ENCODE assay signal across 19 cellular contexts in genomic region chr12:109744026-109744425, GRCh38. TPM values are rescaled to one million over a fixed set of nuclear protein-coding genes. Genes with fewer than 3 reads are reported as not detected.
DNase-seq lines count a peak whose midpoint lies in the region; ATAC-seq and TF ChIP-seq lines count a peak whose summit lies in the region.
"Had no signal": no experiment of that assay in that cellular context is flagged by ENCODE, and none has a peak within 500 bp of the region (broad histone marks: within the 10 kb centered on the region; RNA-seq: fewer than 3 reads in every experiment).

No MANE protein-coding gene starts in this region.

- H2AFZ ChIP-seq in OCI-LY7 (ENCODE audit: low read length) = no peak overlapping the region

- no peak for TF ChIP-seq POLR2A in suprapubic skin (IDR thresholded peaks at IDR 0.05)

- H3K27ac ChIP-seq in endodermal cell (ENCODE audit: low read depth, low read length) (no peak overlapping the region), lower lobe of right lung (no peak overlapping the region), suprapubic skin (no peak overlapping the region), OCI-LY7 (ENCODE audit: low read depth, low read length, poor library complexity, severe bottlenecking) (no peak overlapping the region)
- H3K27ac ChIP-seq: BLaER1, KMS-11 had no signal

- CTCF ChIA-PET in activated naive CD4-positive, alpha-beta T cell treated with anti-CD3 and anti-CD28 coated beads, Interleukin-2, amount 10 ng/mL, durations not matched to agents 7 days and 5 days (lab: Charles Lee) = no interaction called here
- CTCF ChIA-PET in OCI-LY7 (lab: Charles Lee; ENCODE audit: unreplicated experiment) = no interaction called here

- H3K4me1 Mint-ChIP-seq in activated naive CD4-positive, alpha-beta T cell treated with anti-CD3 and anti-CD28 coated beads, Interleukin-2, amount 10 ng/mL, durations not matched to agents 7 days and 5 days = no peaks in the 10 kb centered on the region
- H3K4me1 Mint-ChIP-seq in endodermal cell = peaks cover 35% of the 10 kb centered on the region
- H3K4me1 Mint-ChIP-seq: activated CD4-positive, alpha-beta T cell treated with anti-CD3 and anti-CD28 coated beads, Interleukin-2, amount 10 ng/mL, durations not matched to agents 24 days and 14 days had no signal

- POLR2A ChIA-PET in OCI-LY7 (lab: Charles Lee) = interaction anchor here (0.6 kb wide), 1 partner anchor 215 kb away, joined by 5 read pairs; no protein-coding TSS in a partner anchor

- H3K36me3 ChIP-seq in endodermal cell (ENCODE audit: control insufficient read depth, insufficient read depth, low read length) (peaks cover 19% of the 10 kb centered on the region), lower lobe of right lung (no peaks in the 10 kb centered on the region), suprapubic skin (no peaks in the 10 kb centered on the region), OCI-LY7 (ENCODE audit: insufficient read depth, low read length) (no peaks in the 10 kb centered on the region)
- H3K36me3 ChIP-seq: BLaER1 had no signal

- no peak overlapping the region for H3K4me2 ChIP-seq in OCI-LY7 (ENCODE audit: low read length)
- H3K4me2 ChIP-seq: BLaER1, KMS-11 had no signal

- peaks cover 13% of the 10 kb centered on the region for H3K27me3 Mint-ChIP-seq in activated naive CD4-positive, alpha-beta T cell treated with anti-CD3 and anti-CD28 coated beads, Interleukin-2, amount 10 ng/mL, durations not matched to agents 7 days and 5 days
- H3K27me3 Mint-ChIP-seq in endodermal cell (ENCODE audit: insufficient read depth) = no peaks in the 10 kb centered on the region

- DNase-seq in activated naive CD4-positive, alpha-beta T cell treated with anti-CD3 and anti-CD28 coated beads, Interleukin-2, amount 10 ng/mL, durations not matched to agents 7 days and 5 days = peak; percentile 18
- DNase-seq in activated naive CD4-positive, alpha-beta T cell treated with Interleukin-2 at 50 U/mL for 16 hours = no peak
- DNase-seq in endodermal cell (peak; percentile 36), lower lobe of right lung (peak; percentile 37), suprapubic skin (ENCODE audit: low spot score in 2 of 2) (peak; percentile 34 to 68), cerebellar cortex (ENCODE audit: low spot score) (no peak), OCI-LY7 (ENCODE audit: low spot score) (no peak), occipital lobe (lab: John Stamatoyannopoulos, UW) (no peak)
- DNase-seq: activated CD4-positive, alpha-beta T cell treated with anti-CD3 and anti-CD28 coated beads, Interleukin-2, amount 10 ng/mL, durations not matched to agents 24 days and 14 days; amygdala; NCI-H146; NCI-H524; retina; stimulated activated CD4-positive, alpha-beta T cell treated with anti-CD3 and anti-CD28 coated beads, Interleukin-15, amount 100 ng/mL, for 24 hours; stimulated activated CD8-positive, alpha-beta memory T cell treated with anti-CD3 and anti-CD28 coated beads, Interleukin-4, amount 100 ng/mL, for 48 hours had no signal

- no peak overlapping the region for H3K27ac Mint-ChIP-seq in activated naive CD4-positive, alpha-beta T cell treated with anti-CD3 and anti-CD28 coated beads, Interleukin-2, amount 10 ng/mL, durations not matched to agents 7 days and 5 days
- peak overlapping the region; percentile 35 for H3K27ac Mint-ChIP-seq in endodermal cell
- H3K27ac Mint-ChIP-seq: activated CD4-positive, alpha-beta T cell treated with anti-CD3 and anti-CD28 coated beads, Interleukin-2, amount 10 ng/mL, durations not matched to agents 24 days and 14 days; activated T-helper 2 cell treated with anti-CD3 and anti-CD28 coated beads, Interferon-gamma antibody, Interleukin-2, Interleukin-4, amounts not matched to agents 10 μg/mL and 5 μg/mL and 100 μg/mL, durations not matched to agents 14 hours and 24 hours and 36 hours; dendritic cell treated with granulocyte-macrophage colony-stimulating factor and Interleukin-4, amounts not matched to agents 40 ng/mL and 50 ng/mL, for 4 days had no signal

- TF ChIP-seq EP300 in suprapubic skin (IDR thresholded peaks at IDR 0.05) = no peak

- no TSS peak for BruUV-seq in OCI-LY7 (replicated peaks; lab: Mats Ljungman, UMichigan)

- H3K27me3 ChIP-seq in endodermal cell (ENCODE audit: control insufficient read depth, insufficient read depth, low read length, poor library complexity, severe bottlenecking) = no peaks in the 10 kb centered on the region
- H3K27me3 ChIP-seq in lower lobe of right lung (ENCODE audit: low read depth) = peaks cover 3% of the 10 kb centered on the region
- H3K27me3 ChIP-seq in suprapubic skin = no peaks in the 10 kb centered on the region
- H3K27me3 ChIP-seq: BLaER1 had no signal

- no peaks in the 10 kb centered on the region for H3K79me2 ChIP-seq in OCI-LY7 (ENCODE audit: insufficient read depth, low read depth, low read length)

- no peak overlapping the region for H3K4me3 Mint-ChIP-seq in activated naive CD4-positive, alpha-beta T cell treated with anti-CD3 and anti-CD28 coated beads, Interleukin-2, amount 10 ng/mL, durations not matched to agents 7 days and 5 days
- H3K4me3 Mint-ChIP-seq in endodermal cell = no peak overlapping the region
- H3K4me3 Mint-ChIP-seq: activated CD4-positive, alpha-beta T cell treated with anti-CD3 and anti-CD28 coated beads, Interleukin-2, amount 10 ng/mL, durations not matched to agents 24 days and 14 days; dendritic cell treated with granulocyte-macrophage colony-stimulating factor and Interleukin-4, amounts not matched to agents 40 ng/mL and 50 ng/mL, for 4 days had no signal

- no peaks in the 10 kb centered on the region for H3K9me3 Mint-ChIP-seq in activated naive CD4-positive, alpha-beta T cell treated with anti-CD3 and anti-CD28 coated beads, Interleukin-2, amount 10 ng/mL, durations not matched to agents 7 days and 5 days
- H3K9me3 Mint-ChIP-seq in endodermal cell = no peaks in the 10 kb centered on the region
- H3K9me3 Mint-ChIP-seq: activated CD4-positive, alpha-beta T cell treated with anti-CD3 and anti-CD28 coated beads, Interleukin-2, amount 10 ng/mL, durations not matched to agents 24 days and 14 days; activated T-helper 2 cell treated with anti-CD3 and anti-CD28 coated beads, Interferon-gamma antibody, Interleukin-2, Interleukin-4, amounts not matched to agents 10 μg/mL and 5 μg/mL and 100 μg/mL, durations not matched to agents 14 hours and 24 hours and 36 hours; dendritic cell treated with granulocyte-macrophage colony-stimulating factor and Interleukin-4, amounts not matched to agents 40 ng/mL and 50 ng/mL, for 4 days had no signal

- H3K36me3 Mint-ChIP-seq in activated naive CD4-positive, alpha-beta T cell treated with anti-CD3 and anti-CD28 coated beads, Interleukin-2, amount 10 ng/mL, durations not matched to agents 7 days and 5 days = no peaks in the 10 kb centered on the region
- H3K36me3 Mint-ChIP-seq in endodermal cell (ENCODE audit: low read depth) = peaks cover 23% of the 10 kb centered on the region

- intact Hi-C loops in lower lobe of right lung (cut with DNase I) = no loop called here
- intact Hi-C loops in OCI-LY7 (cut with micrococcal nuclease; ENCODE audit: unreplicated experiment) = no loop called here

- H3K9me2 ChIP-seq in OCI-LY7 (ENCODE audit: insufficient read depth, low read length) = no peaks in the 10 kb centered on the region

- 91 to 97% methylated on average over 8 to 14 of the region's 14 CpGs for WGBS in endodermal cell (ENCODE audit: insufficient coverage in 1 of 2, insufficient read length in 1 of 2), 2 experiments
- WGBS in suprapubic skin = 97% methylated on average over 9 of the region's 14 CpGs

- H3K9me3 ChIP-seq in endodermal cell (ENCODE audit: control insufficient read depth, low read length) = no peaks in the 10 kb centered on the region
- H3K9me3 ChIP-seq in lower lobe of right lung = no peaks in the 10 kb centered on the region
- no peaks in the 10 kb centered on the region for H3K9me3 ChIP-seq in suprapubic skin
- H3K9me3 ChIP-seq in OCI-LY7 (ENCODE audit: low read length) = no peaks in the 10 kb centered on the region
- H3K9me3 ChIP-seq: BLaER1 had no signal

- no peak for ATAC-seq in lower lobe of right lung

- no peak overlapping the region for H3K9ac ChIP-seq in endodermal cell (ENCODE audit: extremely low read depth, low read length, poor library complexity, severe bottlenecking)
- H3K9ac ChIP-seq: BLaER1, KMS-11 had no signal

- H3K4me1 ChIP-seq in endodermal cell (ENCODE audit: control insufficient read depth, insufficient read depth, low read length) (peaks cover 28% of the 10 kb centered on the region), lower lobe of right lung (peaks cover 15% of the 10 kb centered on the region), suprapubic skin (no peaks in the 10 kb centered on the region), OCI-LY7 (ENCODE audit: insufficient read depth, low read length, poor library complexity, severe bottlenecking) (no peaks in the 10 kb centered on the region)

- H3K4me3 ChIP-seq in endodermal cell (ENCODE audit: low read length) (no peak overlapping the region), lower lobe of right lung (no peak overlapping the region), suprapubic skin (no peak overlapping the region), OCI-LY7 (ENCODE audit: low read depth, low read length, poor library complexity, severe bottlenecking) (no peak overlapping the region)
- H3K4me3 ChIP-seq: BLaER1 had no signal

- no peaks in the 10 kb centered on the region for H4K20me1 ChIP-seq in OCI-LY7 (ENCODE audit: insufficient read depth, low read length)

- TF ChIP-seq CTCF in endodermal cell (conservative IDR thresholded peaks at IDR 0.05) (no peak), lower lobe of right lung (IDR thresholded peaks at IDR 0.05) (no peak), suprapubic skin (IDR thresholded peaks at IDR 0.05) (no peak), OCI-LY7 (conservative IDR thresholded peaks at IDR 0.05; ENCODE audit: low read length) (no peak)

RNA-seq across cellular contexts. Expression of gene FAM222A, which starts 30.4 kb away (rescaled TPM):
- total RNA-seq in endodermal cell = 10 to 100 TPM; 21.6 to 24.4 TPM
- 8.7 TPM for polyA plus RNA-seq in endodermal cell (2013, experiment 1 of 2)
- 8.7 TPM for polyA plus RNA-seq in endodermal cell (2013, experiment 2 of 2)
- 2.4 TPM for total RNA-seq in lower lobe of right lung
- total RNA-seq in suprapubic skin = 1 to 10 TPM; 3.9 to 8.5 (median 6.6) TPM
- 0.33 and 0.98 TPM in 2 replicates for total RNA-seq in OCI-LY7 (2014; rRNA removed; shearing (Covaris generic))
- total RNA-seq in OCI-LY7 (2022) = 1.8 and 2.4 TPM in 2 replicates
- total RNA-seq in occipital lobe = 2.5 TPM

Comparison
In these comparisons a context has a peak if more than half of its experiments do, and no peak if none do; other contexts are left out.
1. DNase-seq: peak in activated naive CD4-positive, alpha-beta T cell treated with anti-CD3 and anti-CD28 coated beads, Interleukin-2, amount 10 ng/mL, durations not matched to agents 7 days and 5 days (single experiment), endodermal cell (single experiment), lower lobe of right lung (single experiment) and suprapubic skin (2 of 2); none in activated naive CD4-positive, alpha-beta T cell treated with Interleukin-2 at 50 U/mL for 16 hours (single experiment), cerebellar cortex (single experiment), OCI-LY7 (single experiment) and occipital lobe (single experiment).